Comparison of ENCODE assay signal across 8 cellular contexts in genomic region chr22:36335621-36336020, GRCh38. TPM values are rescaled to one million over a fixed set of nuclear protein-coding genes. Genes with fewer than 3 reads are reported as not detected.
DNase-seq lines count a peak whose midpoint lies in the region; ATAC-seq and TF ChIP-seq lines count a peak whose summit lies in the region.

No MANE protein-coding gene starts in this region.

- H3K4me1 Mint-ChIP-seq in chondrocyte (ENCODE audit: low read depth): peaks cover 98% of the 10 kb centered on the region
- H3K4me1 Mint-ChIP-seq in natural killer cell: peaks cover 78 to 79% of the 10 kb centered on the region in 2 donors

- no peak for TF ChIP-seq CTCF in 22Rv1 (IDR thresholded peaks at IDR 0.05)
- TF ChIP-seq CTCF in chondrocyte (IDR thresholded peaks at IDR 0.05): no peak
- no peak for TF ChIP-seq CTCF in natural killer cell (IDR thresholded peaks at IDR 0.05)

- H3K9me3 Mint-ChIP-seq in chondrocyte (ENCODE audit: low read depth): no peaks in the 10 kb centered on the region
- no peaks in the 10 kb centered on the region for H3K9me3 Mint-ChIP-seq in natural killer cell

- DNase-seq in chondrocyte (ENCODE audit: low spot score): no peak
- DNase-seq in natural killer cell: no peak
- DNase-seq in NCI-H748 treated with DMSO at 0.1 percent for 48 hours (lab: John Stamatoyannopoulos, UW): no peak
- DNase-seq in NCI-H2081 (lab: John Stamatoyannopoulos, UW): no peak
- DNase-seq in NCI-H1694 treated with DMSO at 0.1 percent for 48 hours (lab: John Stamatoyannopoulos, UW): no peak

- H3K27ac Mint-ChIP-seq in chondrocyte (ENCODE audit: unreplicated experiment) (peak overlapping the region; percentile 98), natural killer cell (peak overlapping the region; percentile 98 to 100)

- H3K9me3 ChIP-seq in KOPT-K1 (ENCODE audit: insufficient read depth, low read length, poor library complexity, severe bottlenecking): no peaks in the 10 kb centered on the region

- H3K27ac ChIP-seq in 22Rv1 (peak overlapping the region; percentile 70; the same call in 1 of the 2 replicates), KOPT-K1 (ENCODE audit: low read depth, low read length, poor library complexity, severe bottlenecking) (peak overlapping the region; percentile 95)

- peaks cover 56% of the 10 kb centered on the region for H3K36me3 Mint-ChIP-seq in chondrocyte (ENCODE audit: low read depth)
- peaks cover 10% of the 10 kb centered on the region for H3K36me3 Mint-ChIP-seq in natural killer cell

- H3K27me3 Mint-ChIP-seq in chondrocyte (ENCODE audit: low read depth) (no peaks in the 10 kb centered on the region), natural killer cell (ENCODE audit: low read depth in 2 of 2) (no peaks in the 10 kb centered on the region)

- H3K4me3 Mint-ChIP-seq in chondrocyte (ENCODE audit: unreplicated experiment) (no peak overlapping the region), natural killer cell (no peak overlapping the region)

- intact Hi-C loops in natural killer cell (cut with micrococcal nuclease): no loop called here

- ATAC-seq in natural killer cell (no peak), GM19395 (IDR thresholded peaks at IDR 0.05; ENCODE audit: unreplicated experiment) (no peak)

- peaks cover 85% of the 10 kb centered on the region for H3K36me3 ChIP-seq in KOPT-K1 (ENCODE audit: insufficient read depth, low read length)

RNA-seq across cellular contexts. Expression of gene MYH9, which starts 52.1 kb away (rescaled TPM):
- total RNA-seq in chondrocyte: 1,046 to 1,908 TPM (median 1,853 TPM) in 3 replicates
- 1,000 to 10,000 TPM in 1 of 3 donors, 100 to 1,000 TPM in 2; 803 to 1,038 (median 808) TPM for total RNA-seq in natural killer cell
